Comparison of ENCODE assay signal across 24 cellular contexts in genomic region chr9:96467784-96468183, GRCh38. TPM values are rescaled to one million over a fixed set of nuclear protein-coding genes. Genes with fewer than 3 reads are reported as not detected.
DNase-seq lines count a peak whose midpoint lies in the region; ATAC-seq and TF ChIP-seq lines count a peak whose summit lies in the region.
"Had no signal": no experiment of that assay in that cellular context is flagged by ENCODE, and none has a peak within 500 bp of the region (broad histone marks: within the 10 kb centered on the region; RNA-seq: fewer than 3 reads in every experiment).

No MANE protein-coding gene starts in this region.

- WGBS in heart left ventricle, 4 donors: 70 to 77% (median 75%) methylated on average over 5 of the region's 5 CpGs
- WGBS in lung, 2 donors: 69 to 89% methylated on average over 5 of the region's 5 CpGs

- H3K36me3 Mint-ChIP-seq in effector memory CD8-positive, alpha-beta T cell (ENCODE audit: insufficient read depth): peaks cover 54% of the 10 kb centered on the region
- H3K36me3 Mint-ChIP-seq in endothelial cell (ENCODE audit: low read depth, unreplicated experiment): peaks cover 8% of the 10 kb centered on the region
- H3K36me3 Mint-ChIP-seq: CD14-positive monocyte had no signal

- no peak for TF ChIP-seq POLR2A in heart left ventricle (IDR thresholded peaks at IDR 0.05)

- H3K27me3 ChIP-seq in heart left ventricle (no peaks in the 10 kb centered on the region), lung (ENCODE audit: control insufficient read depth, insufficient read depth) (no peaks in the 10 kb centered on the region)
- H3K27me3 ChIP-seq: BE2C; BLaER1 treated with 17β-estradiol and CSF1 and Interleukin-3, amounts not matched to agents 10 nM and 100 nM had no signal

- no peak for TF ChIP-seq CTCF in heart left ventricle (IDR thresholded peaks at IDR 0.05)
- no peak for TF ChIP-seq CTCF in lung (IDR thresholded peaks at IDR 0.05; ENCODE audit: control extremely low read depth, extremely low read depth)
- TF ChIP-seq CTCF in endothelial cell (IDR thresholded peaks at IDR 0.05; ENCODE audit: unreplicated experiment): no peak

- H3K4me3 ChIP-seq in heart left ventricle: no peak overlapping the region
- no peak overlapping the region for H3K4me3 ChIP-seq in lung
- H3K4me3 ChIP-seq: A549; BLaER1 treated with 17β-estradiol and CSF1 and Interleukin-3, amounts not matched to agents 10 nM and 100 nM; GM12878; GM23338 had no signal

- H3K4me1 ChIP-seq in heart left ventricle (peaks cover 0 to 4% (median 0%) of the 10 kb centered on the region in 12 donors), lung (ENCODE audit: control insufficient read depth in 2 of 2, insufficient read depth in 2 of 2, low read length in 2 of 2) (no peaks in the 10 kb centered on the region)
- H3K4me1 ChIP-seq: A549; BE2C; BLaER1 treated with 17β-estradiol and CSF1 and Interleukin-3, amounts not matched to agents 10 nM and 100 nM had no signal

- ATAC-seq in heart left ventricle (peak in 3 of 4 donors; percentile 37 to 56 (median 39)), left cardiac atrium (no peak), lung (ENCODE audit: insufficient read depth, low FRiP score) (peak; percentile 34), HG02642 (IDR thresholded peaks at IDR 0.05; ENCODE audit: poor library complexity, unreplicated experiment) (no peak), GM18517 (IDR thresholded peaks at IDR 0.05; ENCODE audit: unreplicated experiment) (no peak)
- no peak for ATAC-seq in effector memory CD8-positive, alpha-beta T cell (replicated peaks)
- ATAC-seq: A549, GM12878, GM23338, HCT116 had no signal

- no peak for DNase-seq in heart left ventricle
- DNase-seq in left cardiac atrium: no peak
- DNase-seq in effector memory CD8-positive, alpha-beta T cell: no peak
- peak; percentile 59 for DNase-seq in lung (ENCODE audit: low spot score)
- no peak for DNase-seq in endothelial cell (ENCODE audit: low spot score)
- DNase-seq: 8988T; ACHN; AML-193; BE2C; CD4-positive, alpha-beta T cell; CD8-positive, alpha-beta memory T cell; DMS 273 treated with DMSO at 0.1 percent for 48 hours; DMS79; EL; GDM1; H9 had no signal

- no peak overlapping the region for H3K27ac ChIP-seq in heart left ventricle
- no peak overlapping the region for H3K27ac ChIP-seq in lung (ENCODE audit: low read depth in 1 of 2, low read length in 1 of 2)
- H3K27ac ChIP-seq: A549; BLaER1 treated with 17β-estradiol and CSF1 and Interleukin-3, amounts not matched to agents 10 nM and 100 nM had no signal

- no peak overlapping the region for H3K4me3 Mint-ChIP-seq in effector memory CD8-positive, alpha-beta T cell
- no peak overlapping the region for H3K4me3 Mint-ChIP-seq in endothelial cell (ENCODE audit: unreplicated experiment)
- H3K4me3 Mint-ChIP-seq: CD14-positive monocyte; CD4-positive, alpha-beta T cell; CD8-positive, alpha-beta memory T cell; GM23338; H9 had no signal

- H3K36me3 ChIP-seq in heart left ventricle (peaks cover 0 to 91% (median 58%) of the 10 kb centered on the region in 9 donors), lung (ENCODE audit: control insufficient read depth in 2 of 2, insufficient read depth in 2 of 2, low read length in 2 of 2) (peaks cover 7 to 13% of the 10 kb centered on the region in 2 donors)

- intact Hi-C loops in heart left ventricle (cut with DNase I) (no loop called here), left cardiac atrium (cut with DNase I) (no loop called here)

- no peaks in the 10 kb centered on the region for H3K9me3 Mint-ChIP-seq in effector memory CD8-positive, alpha-beta T cell
- no peaks in the 10 kb centered on the region for H3K9me3 Mint-ChIP-seq in endothelial cell (ENCODE audit: unreplicated experiment)
- H3K9me3 Mint-ChIP-seq: CD14-positive monocyte; CD4-positive, alpha-beta T cell; CD8-positive, alpha-beta memory T cell; GM23338; H9 had no signal

- no peaks in the 10 kb centered on the region for H3K4me1 Mint-ChIP-seq in effector memory CD8-positive, alpha-beta T cell (ENCODE audit: low read depth in 2 of 2)
- H3K4me1 Mint-ChIP-seq in endothelial cell (ENCODE audit: unreplicated experiment): no peaks in the 10 kb centered on the region
- H3K4me1 Mint-ChIP-seq: CD14-positive monocyte had no signal

- no peaks in the 10 kb centered on the region for H3K27me3 Mint-ChIP-seq in effector memory CD8-positive, alpha-beta T cell
- no peaks in the 10 kb centered on the region for H3K27me3 Mint-ChIP-seq in endothelial cell (ENCODE audit: unreplicated experiment)
- H3K27me3 Mint-ChIP-seq: CD4-positive, alpha-beta T cell; CD8-positive, alpha-beta memory T cell had no signal

- peak overlapping the region; percentile 44 to 62 for H3K27ac Mint-ChIP-seq in effector memory CD8-positive, alpha-beta T cell
- H3K27ac Mint-ChIP-seq in endothelial cell (ENCODE audit: unreplicated experiment): no peak overlapping the region
- H3K27ac Mint-ChIP-seq: CD14-positive monocyte; CD4-positive, alpha-beta T cell; GM23338 had no signal

- H3K9me3 ChIP-seq in heart left ventricle (no peaks in the 10 kb centered on the region), lung (ENCODE audit: control insufficient read depth in 2 of 2, insufficient read depth in 1 of 2, low read length in 1 of 2) (no peaks in the 10 kb centered on the region)
- H3K9me3 ChIP-seq: A549; BE2C; BLaER1 treated with 17β-estradiol and CSF1 and Interleukin-3, amounts not matched to agents 10 nM and 100 nM had no signal

RNA-seq across cellular contexts. Expression of gene HABP4, which starts 17.8 kb away (rescaled TPM):
- total RNA-seq in heart left ventricle (10 to 100 TPM; 17.8 to 35.7 (median 25.9) TPM), left cardiac atrium (10 to 100 TPM; 19.2 to 19.5 TPM), lung (10 to 100 TPM in 1 of 2 donors, 1 to 10 TPM in 1; 6.5 to 10.2 TPM), endothelial cell (ENCODE audit: unreplicated experiment) (7.5 TPM)
- polyA plus RNA-seq in heart left ventricle (10 to 100 TPM; 21.6 to 28.6 TPM), lung (1 to 10 TPM; 4.7 to 9.8 TPM)

RNA-seq across cellular contexts. Expression of gene ZNF367, which starts 49.6 kb away (rescaled TPM):
- total RNA-seq in heart left ventricle (1 to 10 TPM; 2.4 to 5.9 (median 3.2) TPM), left cardiac atrium (1 to 10 TPM; 2.2 to 3.1 TPM), lung (1 to 10 TPM; 3.1 to 3.3 TPM), endothelial cell (ENCODE audit: unreplicated experiment) (2.2 TPM)
- polyA plus RNA-seq in heart left ventricle (1 to 10 TPM in 1 of 2 donors, under 1 TPM in 1; 0.91 to 4.4 TPM), lung (1 to 10 TPM; 1.0 to 1.1 TPM)

Comparison
In these comparisons a context has a peak if more than half of its experiments do, and no peak if none do; other contexts are left out.
1. ATAC-seq: peak in heart left ventricle (3 of 4) and lung (single experiment); none in left cardiac atrium (0 of 2), effector memory CD8-positive, alpha-beta T cell (single experiment), HG02642 (single experiment) and GM18517 (single experiment).